Comparison of ENCODE assay signal across 9 cellular contexts in the genomic region with DNA sequence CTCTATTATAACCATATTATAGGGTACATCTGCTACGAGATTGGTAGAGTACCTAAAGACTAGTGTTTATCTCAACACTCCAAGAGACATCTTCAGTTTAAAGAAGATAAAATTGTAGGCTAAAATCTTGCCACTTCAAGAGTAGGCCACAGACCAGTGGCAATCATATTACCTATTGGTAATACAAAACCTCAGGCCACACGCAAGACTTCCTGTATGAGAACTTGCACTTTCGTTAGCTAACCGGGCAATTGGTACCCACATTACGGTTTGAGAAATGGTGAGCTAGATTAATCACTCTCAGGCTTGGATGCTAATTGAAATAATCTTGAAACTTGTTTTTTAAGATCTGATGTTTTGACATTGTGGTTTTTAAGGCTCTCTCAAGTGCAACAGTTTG.
"Had no signal": no experiment of that assay in that cellular context is flagged by ENCODE, and none has a peak within 500 bp of the region (broad histone marks: within the 10 kb centered on the region; RNA-seq: fewer than 3 reads in every experiment).

No MANE protein-coding gene starts in this region.

- H3K4me3 Mint-ChIP-seq: IgD-negative memory B cell had no signal

- H3K36me3 Mint-ChIP-seq: IgD-negative memory B cell had no signal

- DNase-seq: IMR-90, KBM-7, KG1 had no signal

- H3K27ac ChIP-seq: HL-60, KMS-11 had no signal

- FAIRE-seq: HepG2, HTR-8/SVneo, K562 had no signal

- H3K27ac Mint-ChIP-seq: IgD-negative memory B cell had no signal

- ATAC-seq: HepG2, K562 had no signal

- H3K27me3 Mint-ChIP-seq: IgD-negative memory B cell had no signal

- H3K4me1 Mint-ChIP-seq: IgD-negative memory B cell had no signal

- H3K4me3 ChIP-seq: K562 had no signal

- H3K4me2 ChIP-seq: KMS-11 had no signal

- H3K9ac ChIP-seq: KMS-11 had no signal
